1 cellular context compared by ENCODE assay signal in the genomic region with DNA sequence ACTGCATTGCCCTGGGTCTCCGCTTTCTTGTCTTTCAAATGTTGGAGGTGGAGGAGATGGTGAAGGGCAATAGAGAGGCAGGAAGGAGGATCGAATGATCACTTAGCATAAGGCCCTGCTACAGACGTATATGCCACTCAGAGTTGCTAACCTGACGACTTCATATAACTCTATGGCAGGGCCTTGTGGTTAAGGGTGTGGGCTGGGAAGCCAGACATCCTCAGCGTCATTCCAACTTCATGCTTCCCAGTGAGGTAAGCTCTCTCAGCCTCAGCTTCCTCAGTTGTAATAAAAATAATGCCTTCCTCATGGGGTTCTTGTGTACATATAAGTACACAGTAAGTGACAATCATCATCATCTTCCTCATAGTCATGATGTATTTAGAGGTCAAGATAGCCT.
TF ChIP-seq lines count a peak whose summit lies in the region.

No MANE protein-coding gene starts in this region.

TF ChIP-seq in H1, 55 proteins besides CTCF, POLR2A, EP300 and RAD21 (continued from another document):
- no peak for TF ChIP-seq FOSL1 (IDR thresholded peaks at IDR 0.05; ENCODE audit: insufficient read depth, low read depth, low read length)
- no peak for TF ChIP-seq CTBP2 (IDR thresholded peaks at IDR 0.05; ENCODE audit: borderline replicate concordance, insufficient read depth, insufficient read length, low read length)
- no peak for TF ChIP-seq TAF1 (IDR thresholded peaks at IDR 0.05; ENCODE audit: low read depth, low read length)
- TF ChIP-seq CBX5 (IDR thresholded peaks at IDR 0.05; ENCODE audit: low read depth, low read length), result no peak
- TF ChIP-seq SAP30 (IDR thresholded peaks at IDR 0.05; ENCODE audit: insufficient read depth, insufficient replicate concordance, low read length), result no peak
- TF ChIP-seq PHF8 (conservative IDR thresholded peaks at IDR 0.05; ENCODE audit: low read depth, low read length), result no peak
- TF ChIP-seq BCL11A (IDR thresholded peaks at IDR 0.05; ENCODE audit: low read depth in 2 of 2, low read length in 2 of 2), result no peak
- no peak for TF ChIP-seq ZNF274 (IDR thresholded peaks at IDR 0.05; ENCODE audit: borderline replicate concordance, extremely low read depth, low read length)
- TF ChIP-seq CREB1 (IDR thresholded peaks at IDR 0.05), result no peak
- no peak for TF ChIP-seq SIX5 (IDR thresholded peaks at IDR 0.05; ENCODE audit: low read depth, low read length)
- TF ChIP-seq SP4 (IDR thresholded peaks at IDR 0.05; ENCODE audit: low read length), result no peak
- no peak for TF ChIP-seq NRF1 (IDR thresholded peaks at IDR 0.05; ENCODE audit: low read depth, low read length)
- no peak for TF ChIP-seq NANOG (IDR thresholded peaks at IDR 0.05; ENCODE audit: insufficient read depth, low read depth, low read length, poor library complexity, severe bottlenecking)
- TF ChIP-seq, protein P1, sequence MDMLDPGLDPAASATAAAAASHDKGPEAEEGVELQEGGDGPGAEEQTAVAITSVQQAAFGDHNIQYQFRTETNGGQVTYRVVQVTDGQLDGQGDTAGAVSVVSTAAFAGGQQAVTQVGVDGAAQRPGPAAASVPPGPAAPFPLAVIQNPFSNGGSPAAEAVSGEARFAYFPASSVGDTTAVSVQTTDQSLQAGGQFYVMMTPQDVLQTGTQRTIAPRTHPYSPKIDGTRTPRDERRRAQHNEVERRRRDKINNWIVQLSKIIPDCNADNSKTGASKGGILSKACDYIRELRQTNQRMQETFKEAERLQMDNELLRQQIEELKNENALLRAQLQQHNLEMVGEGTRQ (IDR thresholded peaks at IDR 0.05; ENCODE audit: low read length), result no peak
